12 cellular contexts compared by ENCODE assay signal in the genomic region with DNA sequence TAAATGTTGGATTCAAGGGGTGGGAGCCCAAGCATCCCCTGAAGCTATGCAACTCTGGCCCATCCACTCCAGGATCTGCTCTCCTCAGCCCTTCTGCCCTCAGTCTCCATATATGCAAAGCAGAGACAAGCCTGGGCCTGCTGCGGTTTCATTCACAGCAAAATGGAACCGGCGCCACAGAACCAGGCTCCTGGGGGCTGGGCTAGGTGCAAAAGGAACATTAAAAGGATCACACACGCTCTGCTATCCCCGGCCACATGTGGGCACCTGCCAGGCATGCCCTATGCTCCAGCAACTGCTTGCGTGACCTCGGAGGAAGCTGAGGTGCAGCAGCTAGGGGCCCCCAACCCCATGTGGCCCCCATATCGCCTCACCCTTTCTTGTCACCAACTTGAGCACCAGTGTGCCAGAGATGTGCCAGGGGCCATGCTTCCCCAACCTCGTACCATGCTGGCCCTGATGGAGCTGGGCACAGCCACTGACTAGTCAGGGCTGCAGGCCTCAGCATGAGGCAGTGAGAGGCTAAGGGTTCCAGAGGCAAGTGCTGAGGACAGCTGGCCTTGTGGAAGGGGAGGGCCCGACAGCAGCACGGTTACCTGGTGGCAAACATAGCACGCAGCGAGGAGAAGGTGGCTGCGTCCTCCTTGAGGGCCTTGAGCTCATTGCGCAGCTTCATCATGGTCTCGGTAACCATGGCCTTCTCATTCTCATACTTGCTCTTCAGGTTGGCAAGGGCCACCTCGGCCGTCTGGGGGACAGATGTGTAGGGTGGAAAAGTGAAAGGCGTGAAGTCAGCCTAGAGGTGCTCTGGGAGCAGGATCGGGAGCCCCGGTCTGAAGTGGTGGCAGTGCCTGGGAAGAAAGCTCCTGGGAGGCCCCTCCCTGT. TPM values are rescaled to one million over a fixed set of nuclear protein-coding genes. Genes with fewer than 3 reads are reported as not detected.
DNase-seq lines count a peak whose midpoint lies in the region; ATAC-seq and TF ChIP-seq lines count a peak whose summit lies in the region.
"Had no signal": no experiment of that assay in that cellular context is flagged by ENCODE, and none has a peak within 500 bp of the region (broad histone marks: within the 10 kb centered on the region; RNA-seq: fewer than 3 reads in every experiment).

No MANE protein-coding gene starts in this region.

- no peak for DNase-seq in CD4-positive, CD25-positive, alpha-beta regulatory T cell
- DNase-seq in glutamatergic neuron (no peak), NCI-H146 treated with DMSO at 0.1 percent for 48 hours (lab: John Stamatoyannopoulos, UW; ENCODE audit: unreplicated experiment) (no peak), globus pallidus (ENCODE audit: low spot score) (no peak), NCI-H1694 treated with DMSO at 0.1 percent for 48 hours (lab: John Stamatoyannopoulos, UW) (no peak)
- DNase-seq: GF-D8 had no signal

- no peaks in the 10 kb centered on the region for H3K27me3 ChIP-seq in CD4-positive, CD25-positive, alpha-beta regulatory T cell (ENCODE audit: control insufficient read depth, insufficient read depth, low read length)
- no peaks in the 10 kb centered on the region for H3K27me3 ChIP-seq in OCI-LY1 (ENCODE audit: insufficient read depth, low read length)
- H3K27me3 ChIP-seq: BLaER1 treated with 17β-estradiol and CSF1 and Interleukin-3, amounts not matched to agents 10 nM and 100 nM; colonic mucosa had no signal

- H3K4me3 ChIP-seq in CD4-positive, CD25-positive, alpha-beta regulatory T cell (ENCODE audit: low read depth, low read length) = no peak overlapping the region
- peak overlapping the region; percentile 29 for H3K4me3 ChIP-seq in OCI-LY1 (ENCODE audit: low read depth, low read length, poor library complexity, severe bottlenecking)
- H3K4me3 ChIP-seq: BLaER1 treated with 17β-estradiol and CSF1 and Interleukin-3, amounts not matched to agents 10 nM and 100 nM; colonic mucosa; psoas muscle had no signal

- H3K9me3 ChIP-seq in CD4-positive, CD25-positive, alpha-beta regulatory T cell (ENCODE audit: control insufficient read depth in 2 of 2, low read length in 2 of 2) = no peaks in the 10 kb centered on the region
- H3K9me3 ChIP-seq in OCI-LY1 (ENCODE audit: low read length) = no peaks in the 10 kb centered on the region
- H3K9me3 ChIP-seq: BLaER1 treated with 17β-estradiol and CSF1 and Interleukin-3, amounts not matched to agents 10 nM and 100 nM; colonic mucosa; psoas muscle had no signal

- no peaks in the 10 kb centered on the region for H3K9me2 ChIP-seq in OCI-LY1 (ENCODE audit: low read depth, low read length)

- peaks cover under 1 to 20% (median 15%) of the 10 kb centered on the region in 4 donors for H3K4me1 Mint-ChIP-seq in CD4-positive, CD25-positive, alpha-beta regulatory T cell
- H3K4me1 Mint-ChIP-seq in glutamatergic neuron (ENCODE audit: low read depth, unreplicated experiment) = peaks cover 7% of the 10 kb centered on the region

- no peak for ATAC-seq in CD4-positive, CD25-positive, alpha-beta regulatory T cell (ENCODE audit: low read depth in 2 of 2)
- ATAC-seq in GM18861 (IDR thresholded peaks at IDR 0.05; ENCODE audit: unreplicated experiment) (peak; percentile 39), GM18520 (IDR thresholded peaks at IDR 0.05; ENCODE audit: unreplicated experiment) (no peak)

- H3K36me3 ChIP-seq in CD4-positive, CD25-positive, alpha-beta regulatory T cell (ENCODE audit: control insufficient read depth, insufficient read depth, low read length) = peaks cover 74% of the 10 kb centered on the region
- peaks cover 94% of the 10 kb centered on the region for H3K36me3 ChIP-seq in OCI-LY1 (ENCODE audit: insufficient read depth, low read length)

- peaks cover 16% of the 10 kb centered on the region for H3K4me1 ChIP-seq in CD4-positive, CD25-positive, alpha-beta regulatory T cell (ENCODE audit: control insufficient read depth, insufficient read depth, low read length, poor library complexity, severe bottlenecking)
- H3K4me1 ChIP-seq in OCI-LY1 (ENCODE audit: insufficient read depth, low read length, severe bottlenecking) = peaks cover 59% of the 10 kb centered on the region
- H3K4me1 ChIP-seq: psoas muscle had no signal

- peaks cover 43% of the 10 kb centered on the region for H3K36me3 Mint-ChIP-seq in CD4-positive, CD25-positive, alpha-beta regulatory T cell
- peaks cover 5% of the 10 kb centered on the region for H3K36me3 Mint-ChIP-seq in glutamatergic neuron (ENCODE audit: unreplicated experiment)

- H2AFZ ChIP-seq in OCI-LY1 (ENCODE audit: low read length) = no peak overlapping the region

- H3K9me3 Mint-ChIP-seq in CD4-positive, CD25-positive, alpha-beta regulatory T cell = no peaks in the 10 kb centered on the region
- peaks cover 2% of the 10 kb centered on the region for H3K9me3 Mint-ChIP-seq in glutamatergic neuron (ENCODE audit: unreplicated experiment)

- peak overlapping the region; percentile 43; the same call in 1 of the 2 replicates for H3K9ac ChIP-seq in OCI-LY1 (ENCODE audit: low read length)

- TF ChIP-seq CTCF in OCI-LY1 (IDR thresholded peaks at IDR 0.05; ENCODE audit: low read length) = no peak
- no peak for TF ChIP-seq CTCF in glutamatergic neuron (IDR thresholded peaks at IDR 0.05; ENCODE audit: partially characterized antibody, unreplicated experiment)

- H3K27ac Mint-ChIP-seq in CD4-positive, CD25-positive, alpha-beta regulatory T cell = peak overlapping the region; percentile 44 to 69 (median 65)
- peak overlapping the region; percentile 55 for H3K27ac Mint-ChIP-seq in glutamatergic neuron (ENCODE audit: unreplicated experiment)

- H4K20me1 ChIP-seq in OCI-LY1 (ENCODE audit: insufficient read depth, low read length) = no peaks in the 10 kb centered on the region

- H3K4me2 ChIP-seq in OCI-LY1 (ENCODE audit: low read length) = peak overlapping the region; percentile 47
- H3K4me2 ChIP-seq: BLaER1 treated with 17β-estradiol and CSF1 and Interleukin-3, amounts not matched to agents 10 nM and 100 nM had no signal

- no peaks in the 10 kb centered on the region for H3K27me3 Mint-ChIP-seq in CD4-positive, CD25-positive, alpha-beta regulatory T cell
- peaks cover 2% of the 10 kb centered on the region for H3K27me3 Mint-ChIP-seq in glutamatergic neuron (ENCODE audit: unreplicated experiment)

- no peak overlapping the region for H3K4me3 Mint-ChIP-seq in CD4-positive, CD25-positive, alpha-beta regulatory T cell
- H3K4me3 Mint-ChIP-seq in glutamatergic neuron (ENCODE audit: unreplicated experiment) = no peak overlapping the region

- peaks cover 7% of the 10 kb centered on the region; the same call in 1 of the 2 replicates for H3F3A ChIP-seq in OCI-LY1 (ENCODE audit: insufficient read depth, low read length)

- no peaks in the 10 kb centered on the region for H3K79me2 ChIP-seq in OCI-LY1 (ENCODE audit: insufficient read depth, low read length)

- H3K27ac ChIP-seq in CD4-positive, CD25-positive, alpha-beta regulatory T cell (ENCODE audit: insufficient read depth, low read length, poor library complexity, severe bottlenecking) = no peak overlapping the region
- H3K27ac ChIP-seq in OCI-LY1 (ENCODE audit: low read depth, low read length, poor library complexity, severe bottlenecking) = peak overlapping the region; percentile 93
- H3K27ac ChIP-seq: BLaER1 treated with 17β-estradiol and CSF1 and Interleukin-3, amounts not matched to agents 10 nM and 100 nM; colonic mucosa; psoas muscle had no signal

RNA-seq across cellular contexts. Expression of gene BICD2, which starts 47.2 kb away (rescaled TPM):
- 29.3 TPM for total RNA-seq in CD4-positive, CD25-positive, alpha-beta regulatory T cell
- polyA plus RNA-seq in CD4-positive, CD25-positive, alpha-beta regulatory T cell = 1 to 10 TPM; 5.6 to 9.8 (median 7.6) TPM
- 43.7 TPM for total RNA-seq in glutamatergic neuron (ENCODE audit: unreplicated experiment)

RNA-seq across cellular contexts. Expression of gene IPPK, which starts 47.5 kb away (rescaled TPM):
- total RNA-seq in CD4-positive, CD25-positive, alpha-beta regulatory T cell = 9.2 TPM
- 1 to 10 TPM; 3.8 to 5.9 (median 5.4) TPM for polyA plus RNA-seq in CD4-positive, CD25-positive, alpha-beta regulatory T cell
- 7.0 TPM for total RNA-seq in glutamatergic neuron (ENCODE audit: unreplicated experiment)
